Comparison of ENCODE assay signal across 1 cellular context in the genomic region with DNA sequence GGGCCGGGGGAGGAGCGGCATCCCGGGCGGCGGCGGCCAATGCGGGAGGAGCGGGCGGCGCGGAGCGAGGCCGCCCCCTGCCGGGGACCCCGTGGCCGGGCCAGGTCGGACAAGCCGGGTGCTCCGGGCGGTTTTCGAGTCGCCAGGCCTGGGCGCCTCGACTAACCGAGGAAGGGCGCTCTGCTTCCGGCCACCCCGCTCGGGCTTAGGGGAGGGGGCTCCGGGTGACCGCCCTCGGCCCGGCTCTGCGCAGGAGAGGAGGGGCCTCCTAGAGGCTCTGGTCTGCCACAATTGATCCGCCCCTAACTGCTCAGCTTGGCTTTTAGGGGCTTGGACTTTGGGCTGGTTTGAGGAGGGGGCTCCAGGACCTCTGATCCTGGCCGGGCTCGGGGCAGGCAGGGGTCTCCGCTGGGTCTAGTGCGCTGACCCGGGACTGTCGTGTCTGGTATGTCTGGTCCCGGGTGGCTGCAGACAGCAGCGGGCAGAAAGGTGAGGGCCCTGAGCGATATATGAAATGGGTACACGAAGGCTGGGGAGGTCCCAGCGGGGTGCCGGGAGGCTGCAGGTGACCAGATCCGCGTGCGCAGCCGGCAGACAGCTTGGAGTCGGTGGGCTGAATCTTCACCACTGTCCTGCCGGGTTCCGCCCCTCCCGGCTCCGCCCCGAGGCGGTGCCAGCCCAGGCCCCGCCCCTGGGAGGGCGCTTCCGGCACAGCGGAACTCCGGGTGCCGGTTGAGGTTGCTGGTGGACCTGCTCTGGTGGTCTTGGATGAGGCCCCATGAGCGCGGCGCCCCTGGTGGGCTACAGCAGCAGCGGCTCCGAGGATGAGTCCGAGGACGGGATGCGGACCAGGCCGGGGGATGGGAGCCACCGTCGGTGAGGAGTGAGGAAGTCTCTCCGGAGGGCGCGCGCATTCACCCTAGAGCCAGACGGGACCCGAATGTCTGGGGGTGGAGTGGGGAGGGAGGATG.
TF ChIP-seq lines count a peak whose summit lies in the region.

A gene with protein sequence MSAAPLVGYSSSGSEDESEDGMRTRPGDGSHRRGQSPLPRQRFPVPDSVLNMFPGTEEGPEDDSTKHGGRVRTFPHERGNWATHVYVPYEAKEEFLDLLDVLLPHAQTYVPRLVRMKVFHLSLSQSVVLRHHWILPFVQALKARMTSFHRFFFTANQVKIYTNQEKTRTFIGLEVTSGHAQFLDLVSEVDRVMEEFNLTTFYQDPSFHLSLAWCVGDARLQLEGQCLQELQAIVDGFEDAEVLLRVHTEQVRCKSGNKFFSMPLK (plus strand): TSS at position 702 of the 971 bp plus-strand sequence. CDS start 77 bp downstream, at position 779.

TF ChIP-seq in HepG2, 621 proteins besides CTCF, POLR2A, EP300 and RAD21 (continued from another document and continues in another):
- TF ChIP-seq, protein P1, sequence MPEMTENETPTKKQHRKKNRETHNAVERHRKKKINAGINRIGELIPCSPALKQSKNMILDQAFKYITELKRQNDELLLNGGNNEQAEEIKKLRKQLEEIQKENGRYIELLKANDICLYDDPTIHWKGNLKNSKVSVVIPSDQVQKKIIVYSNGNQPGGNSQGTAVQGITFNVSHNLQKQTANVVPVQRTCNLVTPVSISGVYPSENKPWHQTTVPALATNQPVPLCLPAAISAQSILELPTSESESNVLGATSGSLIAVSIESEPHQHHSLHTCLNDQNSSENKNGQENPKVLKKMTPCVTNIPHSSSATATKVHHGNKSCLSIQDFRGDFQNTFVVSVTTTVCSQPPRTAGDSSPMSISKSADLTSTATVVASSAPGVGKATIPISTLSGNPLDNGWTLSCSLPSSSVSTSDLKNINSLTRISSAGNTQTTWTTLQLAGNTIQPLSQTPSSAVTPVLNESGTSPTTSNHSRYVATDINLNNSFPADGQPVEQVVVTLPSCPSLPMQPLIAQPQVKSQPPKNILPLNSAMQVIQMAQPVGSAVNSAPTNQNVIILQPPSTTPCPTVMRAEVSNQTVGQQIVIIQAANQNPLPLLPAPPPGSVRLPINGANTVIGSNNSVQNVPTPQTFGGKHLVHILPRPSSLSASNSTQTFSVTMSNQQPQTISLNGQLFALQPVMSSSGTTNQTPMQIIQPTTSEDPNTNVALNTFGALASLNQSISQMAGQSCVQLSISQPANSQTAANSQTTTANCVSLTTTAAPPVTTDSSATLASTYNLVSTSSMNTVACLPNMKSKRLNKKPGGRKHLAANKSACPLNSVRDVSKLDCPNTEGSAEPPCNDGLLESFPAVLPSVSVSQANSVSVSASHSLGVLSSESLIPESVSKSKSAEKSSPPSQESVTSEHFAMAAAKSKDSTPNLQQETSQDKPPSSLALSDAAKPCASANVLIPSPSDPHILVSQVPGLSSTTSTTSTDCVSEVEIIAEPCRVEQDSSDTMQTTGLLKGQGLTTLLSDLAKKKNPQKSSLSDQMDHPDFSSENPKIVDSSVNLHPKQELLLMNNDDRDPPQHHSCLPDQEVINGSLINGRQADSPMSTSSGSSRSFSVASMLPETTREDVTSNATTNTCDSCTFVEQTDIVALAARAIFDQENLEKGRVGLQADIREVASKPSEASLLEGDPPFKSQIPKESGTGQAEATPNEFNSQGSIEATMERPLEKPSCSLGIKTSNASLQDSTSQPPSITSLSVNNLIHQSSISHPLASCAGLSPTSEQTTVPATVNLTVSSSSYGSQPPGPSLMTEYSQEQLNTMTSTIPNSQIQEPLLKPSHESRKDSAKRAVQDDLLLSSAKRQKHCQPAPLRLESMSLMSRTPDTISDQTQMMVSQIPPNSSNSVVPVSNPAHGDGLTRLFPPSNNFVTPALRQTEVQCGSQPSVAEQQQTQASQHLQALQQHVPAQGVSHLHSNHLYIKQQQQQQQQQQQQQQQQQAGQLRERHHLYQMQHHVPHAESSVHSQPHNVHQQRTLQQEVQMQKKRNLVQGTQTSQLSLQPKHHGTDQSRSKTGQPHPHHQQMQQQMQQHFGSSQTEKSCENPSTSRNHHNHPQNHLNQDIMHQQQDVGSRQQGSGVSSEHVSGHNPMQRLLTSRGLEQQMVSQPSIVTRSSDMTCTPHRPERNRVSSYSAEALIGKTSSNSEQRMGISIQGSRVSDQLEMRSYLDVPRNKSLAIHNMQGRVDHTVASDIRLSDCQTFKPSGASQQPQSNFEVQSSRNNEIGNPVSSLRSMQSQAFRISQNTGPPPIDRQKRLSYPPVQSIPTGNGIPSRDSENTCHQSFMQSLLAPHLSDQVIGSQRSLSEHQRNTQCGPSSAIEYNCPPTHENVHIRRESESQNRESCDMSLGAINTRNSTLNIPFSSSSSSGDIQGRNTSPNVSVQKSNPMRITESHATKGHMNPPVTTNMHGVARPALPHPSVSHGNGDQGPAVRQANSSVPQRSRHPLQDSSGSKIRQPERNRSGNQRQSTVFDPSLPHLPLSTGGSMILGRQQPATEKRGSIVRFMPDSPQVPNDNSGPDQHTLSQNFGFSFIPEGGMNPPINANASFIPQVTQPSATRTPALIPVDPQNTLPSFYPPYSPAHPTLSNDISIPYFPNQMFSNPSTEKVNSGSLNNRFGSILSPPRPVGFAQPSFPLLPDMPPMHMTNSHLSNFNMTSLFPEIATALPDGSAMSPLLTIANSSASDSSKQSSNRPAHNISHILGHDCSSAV (CRISPR knock-in tag; IDR thresholded peaks at IDR 0.05; ENCODE audit: borderline replicate concordance): no peak; the same call in 1 of the 2 replicates
- peak; percentile 87; the same call in 2 of the 3 replicates for TF ChIP-seq MXI1 (IDR thresholded peaks at IDR 0.05; ENCODE audit: borderline replicate concordance, low read depth, low read length)
- TF ChIP-seq, protein P2, sequence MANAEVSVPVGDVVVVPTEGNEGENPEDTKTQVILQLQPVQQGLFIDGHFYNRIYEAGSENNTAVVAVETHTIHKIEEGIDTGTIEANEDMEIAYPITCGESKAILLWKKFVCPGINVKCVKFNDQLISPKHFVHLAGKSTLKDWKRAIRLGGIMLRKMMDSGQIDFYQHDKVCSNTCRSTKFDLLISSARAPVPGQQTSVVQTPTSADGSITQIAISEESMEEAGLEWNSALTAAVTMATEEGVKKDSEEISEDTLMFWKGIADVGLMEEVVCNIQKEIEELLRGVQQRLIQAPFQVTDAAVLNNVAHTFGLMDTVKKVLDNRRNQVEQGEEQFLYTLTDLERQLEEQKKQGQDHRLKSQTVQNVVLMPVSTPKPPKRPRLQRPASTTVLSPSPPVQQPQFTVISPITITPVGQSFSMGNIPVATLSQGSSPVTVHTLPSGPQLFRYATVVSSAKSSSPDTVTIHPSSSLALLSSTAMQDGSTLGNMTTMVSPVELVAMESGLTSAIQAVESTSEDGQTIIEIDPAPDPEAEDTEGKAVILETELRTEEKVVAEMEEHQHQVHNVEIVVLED (CRISPR knock-in tag; IDR thresholded peaks at IDR 0.05; ENCODE audit: borderline replicate concordance): peak; percentile 36; the same call in 1 of the 2 replicates
- TF ChIP-seq ZNF772 (CRISPR knock-in tag; IDR thresholded peaks at IDR 0.05): peak; percentile 33
- TF ChIP-seq, protein P3, sequence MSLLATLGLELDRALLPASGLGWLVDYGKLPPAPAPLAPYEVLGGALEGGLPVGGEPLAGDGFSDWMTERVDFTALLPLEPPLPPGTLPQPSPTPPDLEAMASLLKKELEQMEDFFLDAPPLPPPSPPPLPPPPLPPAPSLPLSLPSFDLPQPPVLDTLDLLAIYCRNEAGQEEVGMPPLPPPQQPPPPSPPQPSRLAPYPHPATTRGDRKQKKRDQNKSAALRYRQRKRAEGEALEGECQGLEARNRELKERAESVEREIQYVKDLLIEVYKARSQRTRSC (CRISPR knock-in tag; IDR thresholded peaks at IDR 0.05; ENCODE audit: low read depth): no peak
- peak; percentile 51 for TF ChIP-seq SALL1 (CRISPR knock-in tag; IDR thresholded peaks at IDR 0.05)
- TF ChIP-seq ZNF256 (CRISPR knock-in tag; conservative IDR thresholded peaks at IDR 0.05): no peak
- TF ChIP-seq, protein P4, sequence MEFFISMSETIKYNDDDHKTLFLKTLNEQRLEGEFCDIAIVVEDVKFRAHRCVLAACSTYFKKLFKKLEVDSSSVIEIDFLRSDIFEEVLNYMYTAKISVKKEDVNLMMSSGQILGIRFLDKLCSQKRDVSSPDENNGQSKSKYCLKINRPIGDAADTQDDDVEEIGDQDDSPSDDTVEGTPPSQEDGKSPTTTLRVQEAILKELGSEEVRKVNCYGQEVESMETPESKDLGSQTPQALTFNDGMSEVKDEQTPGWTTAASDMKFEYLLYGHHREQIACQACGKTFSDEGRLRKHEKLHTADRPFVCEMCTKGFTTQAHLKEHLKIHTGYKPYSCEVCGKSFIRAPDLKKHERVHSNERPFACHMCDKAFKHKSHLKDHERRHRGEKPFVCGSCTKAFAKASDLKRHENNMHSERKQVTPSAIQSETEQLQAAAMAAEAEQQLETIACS (CRISPR knock-in tag; IDR thresholded peaks at IDR 0.05): no peak; the same call in 1 of the 2 replicates
- TF ChIP-seq, protein P5, sequence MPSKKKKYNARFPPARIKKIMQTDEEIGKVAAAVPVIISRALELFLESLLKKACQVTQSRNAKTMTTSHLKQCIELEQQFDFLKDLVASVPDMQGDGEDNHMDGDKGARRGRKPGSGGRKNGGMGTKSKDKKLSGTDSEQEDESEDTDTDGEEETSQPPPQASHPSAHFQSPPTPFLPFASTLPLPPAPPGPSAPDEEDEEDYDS (CRISPR knock-in tag; IDR thresholded peaks at IDR 0.05): peak; percentile 71
- peak; percentile 76; the same call in 1 of the 2 replicates for TF ChIP-seq NRL (CRISPR knock-in tag; IDR thresholded peaks at IDR 0.05; ENCODE audit: borderline replicate concordance)
- TF ChIP-seq GATA4 (IDR thresholded peaks at IDR 0.05; ENCODE audit: borderline replicate concordance, low read depth): peak; percentile 60; the same call in 1 of the 2 replicates
- peak; percentile 83; the same call in 1 of the 2 replicates for TF ChIP-seq SMAD1 (CRISPR knock-in tag; IDR thresholded peaks at IDR 0.05; ENCODE audit: borderline replicate concordance, low read depth)
- TF ChIP-seq ZNF34 (CRISPR knock-in tag; IDR thresholded peaks at IDR 0.05; ENCODE audit: borderline replicate concordance): no peak
- TF ChIP-seq, protein P6, sequence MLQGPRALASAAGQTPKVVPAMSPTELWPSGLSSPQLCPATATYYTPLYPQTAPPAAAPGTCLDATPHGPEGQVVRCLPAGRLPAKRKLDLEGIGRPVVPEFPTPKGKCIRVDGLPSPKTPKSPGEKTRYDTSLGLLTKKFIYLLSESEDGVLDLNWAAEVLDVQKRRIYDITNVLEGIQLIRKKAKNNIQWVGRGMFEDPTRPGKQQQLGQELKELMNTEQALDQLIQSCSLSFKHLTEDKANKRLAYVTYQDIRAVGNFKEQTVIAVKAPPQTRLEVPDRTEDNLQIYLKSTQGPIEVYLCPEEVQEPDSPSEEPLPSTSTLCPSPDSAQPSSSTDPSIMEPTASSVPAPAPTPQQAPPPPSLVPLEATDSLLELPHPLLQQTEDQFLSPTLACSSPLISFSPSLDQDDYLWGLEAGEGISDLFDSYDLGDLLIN (CRISPR knock-in tag; IDR thresholded peaks at IDR 0.05; ENCODE audit: borderline replicate concordance): peak; percentile 56; the same call in 1 of the 2 replicates
- no peak for TF ChIP-seq ZBTB1 (CRISPR knock-in tag; IDR thresholded peaks at IDR 0.05; ENCODE audit: borderline replicate concordance)
- TF ChIP-seq XRCC5 (optimal IDR thresholded peaks at IDR 0.05; ENCODE audit: low read length): peak; percentile 78
- TF ChIP-seq MLLT10 (CRISPR knock-in tag; IDR thresholded peaks at IDR 0.05): no peak
- TF ChIP-seq ZNF282 (IDR thresholded peaks at IDR 0.05; ENCODE audit: partially characterized antibody): no peak
- TF ChIP-seq EEA1 (CRISPR knock-in tag; IDR thresholded peaks at IDR 0.05; ENCODE audit: borderline replicate concordance): no peak
- peak; percentile 72 for TF ChIP-seq ZFY (CRISPR knock-in tag; IDR thresholded peaks at IDR 0.05)
- TF ChIP-seq CREM (IDR thresholded peaks at IDR 0.05): no peak
- TF ChIP-seq CREM (CRISPR knock-in tag; IDR thresholded peaks at IDR 0.05): no peak
- TF ChIP-seq SIX1 (CRISPR knock-in tag; IDR thresholded peaks at IDR 0.05; ENCODE audit: borderline replicate concordance): no peak
- no peak for TF ChIP-seq KDM1A (CRISPR knock-in tag; IDR thresholded peaks at IDR 0.05)
- TF ChIP-seq, protein P7, sequence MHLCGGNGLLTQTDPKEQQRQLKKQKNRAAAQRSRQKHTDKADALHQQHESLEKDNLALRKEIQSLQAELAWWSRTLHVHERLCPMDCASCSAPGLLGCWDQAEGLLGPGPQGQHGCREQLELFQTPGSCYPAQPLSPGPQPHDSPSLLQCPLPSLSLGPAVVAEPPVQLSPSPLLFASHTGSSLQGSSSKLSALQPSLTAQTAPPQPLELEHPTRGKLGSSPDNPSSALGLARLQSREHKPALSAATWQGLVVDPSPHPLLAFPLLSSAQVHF (CRISPR knock-in tag; IDR thresholded peaks at IDR 0.05): no peak
- no peak for TF ChIP-seq ZNF550 (CRISPR knock-in tag; IDR thresholded peaks at IDR 0.05; ENCODE audit: borderline replicate concordance)
- TF ChIP-seq KLF16 (CRISPR knock-in tag; IDR thresholded peaks at IDR 0.05): peak in 1 of 2 experiments; percentile 79; a peak in 1 of 4 replicates
- peak; percentile 79 for TF ChIP-seq KDM5A (IDR thresholded peaks at IDR 0.05; ENCODE audit: borderline replicate concordance, low read length)
- peak; percentile 84; the same call in 1 of the 2 replicates for TF ChIP-seq ZNF703 (CRISPR knock-in tag; IDR thresholded peaks at IDR 0.05; ENCODE audit: borderline replicate concordance)
- no peak for TF ChIP-seq SRSF9 (IDR thresholded peaks at IDR 0.05; ENCODE audit: borderline replicate concordance, insufficient read depth, low read depth, low read length, poor library complexity, severe bottlenecking)
- TF ChIP-seq, protein P8, sequence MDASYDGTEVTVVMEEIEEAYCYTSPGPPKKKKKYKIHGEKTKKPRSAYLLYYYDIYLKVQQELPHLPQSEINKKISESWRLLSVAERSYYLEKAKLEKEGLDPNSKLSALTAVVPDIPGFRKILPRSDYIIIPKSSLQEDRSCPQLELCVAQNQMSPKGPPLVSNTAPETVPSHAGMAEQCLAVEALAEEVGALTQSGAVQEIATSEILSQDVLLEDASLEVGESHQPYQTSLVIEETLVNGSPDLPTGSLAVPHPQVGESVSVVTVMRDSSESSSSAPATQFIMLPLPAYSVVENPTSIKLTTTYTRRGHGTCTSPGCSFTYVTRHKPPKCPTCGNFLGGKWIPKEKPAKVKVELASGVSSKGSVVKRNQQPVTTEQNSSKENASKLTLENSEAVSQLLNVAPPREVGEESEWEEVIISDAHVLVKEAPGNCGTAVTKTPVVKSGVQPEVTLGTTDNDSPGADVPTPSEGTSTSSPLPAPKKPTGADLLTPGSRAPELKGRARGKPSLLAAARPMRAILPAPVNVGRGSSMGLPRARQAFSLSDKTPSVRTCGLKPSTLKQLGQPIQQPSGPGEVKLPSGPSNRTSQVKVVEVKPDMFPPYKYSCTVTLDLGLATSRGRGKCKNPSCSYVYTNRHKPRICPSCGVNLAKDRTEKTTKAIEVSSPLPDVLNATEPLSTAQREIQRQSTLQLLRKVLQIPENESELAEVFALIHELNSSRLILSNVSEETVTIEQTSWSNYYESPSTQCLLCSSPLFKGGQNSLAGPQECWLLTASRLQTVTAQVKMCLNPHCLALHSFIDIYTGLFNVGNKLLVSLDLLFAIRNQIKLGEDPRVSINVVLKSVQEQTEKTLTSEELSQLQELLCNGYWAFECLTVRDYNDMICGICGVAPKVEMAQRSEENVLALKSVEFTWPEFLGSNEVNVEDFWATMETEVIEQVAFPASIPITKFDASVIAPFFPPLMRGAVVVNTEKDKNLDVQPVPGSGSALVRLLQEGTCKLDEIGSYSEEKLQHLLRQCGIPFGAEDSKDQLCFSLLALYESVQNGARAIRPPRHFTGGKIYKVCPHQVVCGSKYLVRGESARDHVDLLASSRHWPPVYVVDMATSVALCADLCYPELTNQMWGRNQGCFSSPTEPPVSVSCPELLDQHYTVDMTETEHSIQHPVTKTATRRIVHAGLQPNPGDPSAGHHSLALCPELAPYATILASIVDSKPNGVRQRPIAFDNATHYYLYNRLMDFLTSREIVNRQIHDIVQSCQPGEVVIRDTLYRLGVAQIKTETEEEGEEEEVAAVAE (CRISPR knock-in tag; IDR thresholded peaks at IDR 0.05; ENCODE audit: borderline replicate concordance): no peak
